In the genomic region with DNA sequence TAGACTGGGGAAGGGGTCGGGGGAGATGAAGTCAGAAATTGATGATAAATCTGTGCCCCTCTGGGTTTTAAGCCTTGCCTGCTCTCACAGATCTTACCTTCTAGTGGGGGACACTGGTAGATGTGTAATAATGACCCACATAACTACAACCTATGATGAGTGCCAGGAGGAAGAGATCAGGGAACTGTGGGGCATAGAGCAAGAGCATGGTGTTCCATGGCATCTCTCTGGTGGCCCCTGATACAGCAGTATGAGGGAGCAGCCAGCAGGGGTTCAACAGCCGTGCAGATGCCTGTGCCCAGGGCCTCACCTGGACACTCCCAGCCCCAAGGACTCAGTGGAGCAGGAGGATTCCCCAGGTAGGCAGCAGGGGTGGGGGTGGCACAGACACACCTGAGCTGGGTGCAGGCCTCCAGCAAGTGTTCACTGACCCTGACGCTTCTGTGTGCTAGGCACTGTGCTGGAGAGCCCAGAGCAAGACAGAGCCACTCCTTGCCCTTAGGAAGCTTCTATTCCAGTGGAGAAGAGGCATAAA, we compare ENCODE assay signal across 20 cellular contexts.
"Had no signal": no experiment of that assay in that cellular context is flagged by ENCODE, and none has a peak within 500 bp of the region (broad histone marks: within the 10 kb centered on the region; RNA-seq: fewer than 3 reads in every experiment).

No MANE protein-coding gene starts in this region.

- H3K4me3 ChIP-seq: cardiac muscle cell, esophagus muscularis mucosa, gastroesophageal sphincter, left lung, pancreas, thoracic aorta, transverse colon had no signal

- H3K36me3 Mint-ChIP-seq: naive B cell had no signal

- ATAC-seq: effector memory CD8-positive, alpha-beta T cell; gastroesophageal sphincter; left lung; pancreas had no signal

- DNase-seq: cerebellar nuclear complex; effector memory CD8-positive, alpha-beta T cell; glutamatergic neuron; islet precursor cell; left lung; mesendoderm; naive B cell; occipital lobe; retina; stimulated activated naive CD4-positive, alpha-beta T cell treated with Interleukin-2 at 50 U/mL for 16 hours; transverse colon had no signal

- H3K4me1 Mint-ChIP-seq: naive B cell had no signal

- H3K27ac ChIP-seq: epithelial cell of prostate, esophagus muscularis mucosa, left lung, pancreas, thoracic aorta, transverse colon had no signal

- H3K9me3 Mint-ChIP-seq: dendritic cell treated with granulocyte-macrophage colony-stimulating factor and Interleukin-4, amounts not matched to agents 40 ng/mL and 50 ng/mL, for 4 days; effector memory CD8-positive, alpha-beta T cell; naive B cell; nephron had no signal

- H3K4me3 Mint-ChIP-seq: dendritic cell treated with granulocyte-macrophage colony-stimulating factor and Interleukin-4, amounts not matched to agents 40 ng/mL and 50 ng/mL, for 4 days; effector memory CD8-positive, alpha-beta T cell; nephron had no signal

- H3K27ac Mint-ChIP-seq: dendritic cell treated with granulocyte-macrophage colony-stimulating factor and Interleukin-4, amounts not matched to agents 40 ng/mL and 50 ng/mL, for 4 days; effector memory CD8-positive, alpha-beta T cell; nephron; progenitor cell of endocrine pancreas had no signal

- H3K36me3 ChIP-seq: cardiac muscle cell, gastroesophageal sphincter, left lung, pancreas, thoracic aorta, transverse colon had no signal

- H3K9me3 ChIP-seq: esophagus muscularis mucosa, gastroesophageal sphincter, left lung, pancreas, thoracic aorta, transverse colon had no signal

- H3K27me3 ChIP-seq: cardiac muscle cell, esophagus muscularis mucosa, gastroesophageal sphincter, left lung, pancreas, transverse colon had no signal

- H3K27me3 Mint-ChIP-seq: dendritic cell treated with granulocyte-macrophage colony-stimulating factor and Interleukin-4, amounts not matched to agents 40 ng/mL and 50 ng/mL, for 4 days; effector memory CD8-positive, alpha-beta T cell; progenitor cell of endocrine pancreas had no signal
